In genomic region chr22:45240137-45240809, GRCh38 we compare ENCODE assay signal across 1 cellular context.
TF ChIP-seq lines count a peak whose summit lies in the region.

No MANE protein-coding gene starts in this region.

TF ChIP-seq in GM12878, 131 proteins besides CTCF, POLR2A, EP300 and RAD21:
- no peak for TF ChIP-seq ZNF592 (IDR thresholded peaks at IDR 0.05)
- no peak for TF ChIP-seq ZNF217 (IDR thresholded peaks at IDR 0.05)
- TF ChIP-seq IKZF1 (conservative IDR thresholded peaks at IDR 0.05): peak; percentile 25; the same call in 1 of the 2 replicates
- TF ChIP-seq ELK1 (IDR thresholded peaks at IDR 0.05; ENCODE audit: low read depth, low read length): no peak
- TF ChIP-seq MXI1 (IDR thresholded peaks at IDR 0.05; ENCODE audit: low read depth, low read length): 0 out of 2 replicates have a peak, but pooled peaks have one; percentile 18
- TF ChIP-seq GATAD2B (conservative IDR thresholded peaks at IDR 0.05; ENCODE audit: low read depth): peak; percentile 55; the same call in 1 of the 2 replicates
- no peak for TF ChIP-seq ZBTB33 (IDR thresholded peaks at IDR 0.05)
- TF ChIP-seq PKNOX1 (IDR thresholded peaks at IDR 0.05): peak; percentile 19; the same call in 1 of the 2 replicates
- TF ChIP-seq ATF7 (IDR thresholded peaks at IDR 0.05; ENCODE audit: low read depth): no peak
- 0 out of 2 replicates have a peak, but pooled peaks have one; percentile 20 for TF ChIP-seq TCF3 (IDR thresholded peaks at IDR 0.05; ENCODE audit: borderline replicate concordance, insufficient read depth, low read depth, low read length)
- no peak for TF ChIP-seq JUNB (IDR thresholded peaks at IDR 0.05)
- no peak for TF ChIP-seq YBX1 (IDR thresholded peaks at IDR 0.05)
- TF ChIP-seq LARP7 (IDR thresholded peaks at IDR 0.05): peak; percentile 52; the same call in 1 of the 2 replicates
- TF ChIP-seq FOS (IDR thresholded peaks at IDR 0.05; ENCODE audit: borderline replicate concordance, extremely low read depth, insufficient read length): no peak
- TF ChIP-seq CREB1 (IDR thresholded peaks at IDR 0.05; ENCODE audit: low read depth): no peak
- no peak for TF ChIP-seq POLR2AphosphoS5 (IDR thresholded peaks at IDR 0.05; ENCODE audit: low read length)
- no peak for TF ChIP-seq SUZ12 (IDR thresholded peaks at IDR 0.05; ENCODE audit: unreplicated experiment)
- TF ChIP-seq YY1 (IDR thresholded peaks at IDR 0.05; ENCODE audit: low read depth, low read length): 0 out of 2 replicates have a peak, but pooled peaks have one; percentile 15
- 0 out of 3 replicates have a peak, but pooled peaks of 1 of the 2 experiments have one; percentile 26 for TF ChIP-seq EGR1 (IDR thresholded peaks at IDR 0.05; ENCODE audit: borderline replicate concordance in 1 of 2, low read depth in 2 of 2, low read length in 2 of 2)
- TF ChIP-seq TCF12 (IDR thresholded peaks at IDR 0.05; ENCODE audit: low read depth, low read length): 0 out of 2 replicates have a peak, but pooled peaks have one; percentile 11
- 0 out of 2 replicates have a peak, but pooled peaks have one; percentile 45 for TF ChIP-seq HDGF (IDR thresholded peaks at IDR 0.05)
- TF ChIP-seq SREBF2 (IDR thresholded peaks at IDR 0.05; ENCODE audit: low read length): no peak
- TF ChIP-seq ZNF622 (IDR thresholded peaks at IDR 0.05): no peak
- 0 out of 2 replicates have a peak, but pooled peaks have one; percentile 27 for TF ChIP-seq NKRF (conservative IDR thresholded peaks at IDR 0.05)
- TF ChIP-seq TAF1 (IDR thresholded peaks at IDR 0.05; ENCODE audit: borderline replicate concordance, low read depth, low read length): peak; percentile 25; the same call in 1 of the 2 replicates
- no peak for TF ChIP-seq ATF3 (IDR thresholded peaks at IDR 0.05; ENCODE audit: borderline replicate concordance, extremely low read depth, low read depth, low read length)
- no peak for TF ChIP-seq BCLAF1 (IDR thresholded peaks at IDR 0.05)
- TF ChIP-seq NFXL1 (IDR thresholded peaks at IDR 0.05; ENCODE audit: borderline replicate concordance): no peak
- no peak for TF ChIP-seq TBL1XR1 (IDR thresholded peaks at IDR 0.05; ENCODE audit: low read depth, low read length)
- 0 out of 2 replicates have a peak, but pooled peaks have one; percentile 40 for TF ChIP-seq TARDBP (IDR thresholded peaks at IDR 0.05; ENCODE audit: borderline replicate concordance)
- 0 out of 4 replicates have a peak, but pooled peaks of 1 of the 2 experiments have one; percentile 8 for TF ChIP-seq BHLHE40 (IDR thresholded peaks at IDR 0.05; ENCODE audit: borderline replicate concordance in 1 of 2, low read depth in 2 of 2, low read length in 1 of 2)
- TF ChIP-seq FOXK2 (IDR thresholded peaks at IDR 0.05): no peak
- no peak for TF ChIP-seq PAX5 (IDR thresholded peaks at IDR 0.05; ENCODE audit: borderline replicate concordance, low read depth, low read length)
TF ChIP-seq in GM12878: peak in this region for 14.
